Comparison of ENCODE assay signal across 23 cellular contexts in the genomic region with DNA sequence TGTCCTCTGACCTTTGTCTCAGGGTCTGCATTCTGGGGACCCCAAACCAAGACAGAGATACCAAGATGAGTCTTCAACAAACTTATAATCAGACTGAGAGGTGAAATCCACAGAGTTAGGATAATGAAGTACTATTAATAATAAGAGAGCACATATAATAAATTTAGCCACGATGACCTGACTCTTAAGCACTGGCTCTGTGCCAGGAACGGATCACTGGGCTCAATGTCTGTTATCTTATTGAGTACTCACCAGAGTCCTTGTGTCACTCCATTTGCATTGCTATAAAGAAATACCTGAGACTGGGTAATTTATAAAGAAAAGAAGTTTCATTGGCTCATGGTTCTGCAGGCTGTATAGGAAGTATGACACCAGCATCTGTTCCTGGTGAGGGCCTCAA.
"Had no signal": no experiment of that assay in that cellular context is flagged by ENCODE, and none has a peak within 500 bp of the region (broad histone marks: within the 10 kb centered on the region; RNA-seq: fewer than 3 reads in every experiment).

No MANE protein-coding gene starts in this region.

- H3K27me3 Mint-ChIP-seq: activated naive CD4-positive, alpha-beta T cell treated with anti-CD3 and anti-CD28 coated beads, Interleukin-2, amount 50 U/mL, for 24 hours; activated T-cell treated with anti-CD3 and anti-CD28 coated beads, Interleukin-2, amount 50 U/mL, for 24 hours had no signal

- H3K9me3 ChIP-seq: breast epithelium had no signal

- H3K27me3 ChIP-seq: breast epithelium had no signal

- H3K4me3 ChIP-seq: breast epithelium, PC-9, SK-N-MC had no signal

- H3K4me1 ChIP-seq: breast epithelium had no signal

- H3K36me3 ChIP-seq: breast epithelium, WERI-Rb-1 had no signal

- H3K27ac Mint-ChIP-seq: activated CD4-positive, alpha-beta T cell treated with anti-CD3 and anti-CD28 coated beads for 36 hours; activated CD8-positive, alpha-beta memory T cell treated with anti-CD3 and anti-CD28 coated beads, Interleukin-2, amount 10 ng/mL, durations not matched to agents 7 days and 5 days; activated naive CD4-positive, alpha-beta T cell treated with anti-CD3 and anti-CD28 coated beads, Interleukin-2, amount 50 U/mL, for 24 hours; activated T-cell treated with anti-CD3 and anti-CD28 coated beads, Interleukin-2, amount 50 U/mL, for 24 hours; activated T-helper 1 cell treated with anti-CD3 and anti-CD28 coated beads, Interleukin-12 subunit alpha, Interleukin-12 subunit beta, Interleukin-2, Interleukin-4 antibody, amounts not matched to agents 30 ng/mL and 10 ng/mL and 1 ng/mL, durations not matched to agents 14 hours and 24 hours and 36 hours had no signal

- H3K27ac ChIP-seq: breast epithelium, PC-9, SK-N-MC, WERI-Rb-1 had no signal

- H3K4me3 Mint-ChIP-seq: activated CD4-positive, alpha-beta T cell treated with anti-CD3 and anti-CD28 coated beads for 36 hours; activated CD8-positive, alpha-beta memory T cell treated with anti-CD3 and anti-CD28 coated beads, Interleukin-2, amount 10 ng/mL, durations not matched to agents 7 days and 5 days; activated naive CD4-positive, alpha-beta T cell treated with anti-CD3 and anti-CD28 coated beads, Interleukin-2, amount 50 U/mL, for 24 hours; activated T-cell treated with anti-CD3 and anti-CD28 coated beads, Interleukin-2, amount 50 U/mL, for 24 hours; activated T-helper 1 cell treated with anti-CD3 and anti-CD28 coated beads, Interleukin-12 subunit alpha, Interleukin-12 subunit beta, Interleukin-2, Interleukin-4 antibody, amounts not matched to agents 30 ng/mL and 10 ng/mL and 1 ng/mL, durations not matched to agents 14 hours and 24 hours and 36 hours had no signal

- H3K36me3 Mint-ChIP-seq: activated CD8-positive, alpha-beta memory T cell treated with anti-CD3 and anti-CD28 coated beads, Interleukin-2, amount 10 ng/mL, durations not matched to agents 7 days and 5 days; activated naive CD4-positive, alpha-beta T cell treated with anti-CD3 and anti-CD28 coated beads, Interleukin-2, amount 50 U/mL, for 24 hours had no signal

- DNase-seq: activated CD4-positive, alpha-beta T cell treated with anti-CD3 and anti-CD28 coated beads for 36 hours; activated CD4-positive, alpha-beta T cell treated with anti-CD3 and anti-CD28 coated beads, Interleukin-2, amount 50 U/mL, for 48 hours; activated CD8-positive, alpha-beta memory T cell treated with anti-CD3 and anti-CD28 coated beads, Interleukin-2, amount 10 ng/mL, durations not matched to agents 7 days and 5 days; activated effector memory CD4-positive, alpha-beta T cell treated with Interleukin-2 at 50 U/mL for 16 hours; activated naive CD4-positive, alpha-beta T cell; activated T-cell treated with anti-CD3 and anti-CD28 coated beads, Interleukin-2, amount 50 U/mL, for 24 hours; aorta; central memory CD4-positive, alpha-beta T cell; Karpas-422; MM.1S; NCI-H1105; NCI-H1436; NCI-H1694 treated with DMSO at 0.1 percent for 48 hours; NCI-H2029 treated with DMSO at 0.1 percent for 48 hours; NCI-H345; NK-92 treated with Interleukin-12 subunit alpha and Interleukin-12 subunit beta, amount 100 ng/mL, for 24 hours; PC-9; T-helper 1 cell; WERI-Rb-1 had no signal

- H3K9me3 Mint-ChIP-seq: activated naive CD4-positive, alpha-beta T cell treated with anti-CD3 and anti-CD28 coated beads, Interleukin-2, amount 50 U/mL, for 24 hours; activated T-cell treated with anti-CD3 and anti-CD28 coated beads, Interleukin-2, amount 50 U/mL, for 24 hours; activated T-helper 1 cell treated with anti-CD3 and anti-CD28 coated beads, Interleukin-12 subunit alpha, Interleukin-12 subunit beta, Interleukin-2, Interleukin-4 antibody, amounts not matched to agents 30 ng/mL and 10 ng/mL and 1 ng/mL, durations not matched to agents 14 hours and 24 hours and 36 hours had no signal

- ATAC-seq: activated CD4-positive, alpha-beta T cell treated with anti-CD3 and anti-CD28 coated beads for 36 hours; activated CD8-positive, alpha-beta memory T cell treated with anti-CD3 and anti-CD28 coated beads, Interleukin-2, amount 10 ng/mL, durations not matched to agents 7 days and 5 days had no signal

- H3K4me1 Mint-ChIP-seq: activated naive CD4-positive, alpha-beta T cell treated with anti-CD3 and anti-CD28 coated beads, Interleukin-2, amount 50 U/mL, for 24 hours had no signal
